In the genomic region with DNA sequence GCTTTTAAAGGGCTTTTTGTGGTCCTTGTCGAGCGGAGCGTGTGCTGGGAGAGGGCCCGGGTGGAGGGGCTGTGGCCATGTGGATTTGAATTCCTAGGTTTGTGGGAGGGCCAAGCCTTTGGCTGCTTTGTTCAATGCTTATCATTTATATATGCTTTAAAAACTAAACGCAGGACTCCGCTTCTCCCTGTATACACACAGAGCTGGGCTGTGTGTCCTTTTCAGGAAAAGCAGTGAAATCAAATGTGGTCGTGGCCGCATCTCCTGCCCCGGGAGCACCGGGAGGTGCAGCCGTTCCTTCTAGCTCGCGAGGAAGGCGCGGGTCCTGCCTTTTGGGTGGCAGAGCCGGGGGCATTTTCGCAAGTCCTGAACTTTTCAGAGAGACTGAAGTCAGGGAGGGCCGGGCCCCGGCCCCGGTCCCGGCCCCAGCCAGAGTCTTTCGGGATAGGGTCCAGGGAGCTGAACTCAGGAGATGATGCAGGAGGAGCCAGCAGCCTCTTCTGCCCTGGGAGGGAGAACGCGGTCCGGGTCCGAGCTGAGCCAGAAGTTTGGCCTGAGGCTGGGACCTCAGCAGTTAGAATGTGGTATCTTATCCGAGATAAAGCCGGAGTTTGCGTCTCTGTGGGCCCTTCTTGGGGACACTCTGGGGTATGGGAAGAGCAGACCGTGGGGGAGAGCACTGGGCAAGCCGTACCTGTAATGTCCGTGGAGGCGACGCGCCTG, we compare ENCODE assay signal across 8 cellular contexts.
A peak's percentile ranks its signal among the peaks of the same experiment; 100 is the strongest.
DNase-seq lines count a peak whose midpoint lies in the region; ATAC-seq and TF ChIP-seq lines count a peak whose summit lies in the region.

No MANE protein-coding gene starts in this region.

- intact Hi-C loops in mammary epithelial cell (cut with micrococcal nuclease) (no loop called here), stomach (cut with DNase I; ENCODE audit: low total_unique reads) (no loop called here)

- CTCF ChIA-PET in mammary epithelial cell (lab: Charles Lee; ENCODE audit: low non-redundant PET) = no interaction called here

- peaks cover 50% of the 10 kb centered on the region for H3K79me2 ChIP-seq in mammary epithelial cell (ENCODE audit: insufficient read depth, low read length)

- 0% methylated on average over 19 of the region's 35 CpGs for WGBS in mammary epithelial cell (ENCODE audit: low coverage, missing lambda C conversion rate)
- WGBS in stomach, 5 donors = 1 to 4% (median 2%) methylated on average over 22 to 35 of the region's 35 CpGs

- peak overlapping the region; percentile 69 for H2AFZ ChIP-seq in mammary epithelial cell (ENCODE audit: low read depth, low read length)

- H3K36me3 ChIP-seq in mammary epithelial cell (ENCODE audit: insufficient read depth, low read length) (no peaks in the 10 kb centered on the region), stomach (no peaks in the 10 kb centered on the region)

- H3K4me1 ChIP-seq in mammary epithelial cell (ENCODE audit: insufficient read depth, low read length) = peaks cover 20% of the 10 kb centered on the region
- peaks cover 16 to 43% (median 35%) of the 10 kb centered on the region in 4 donors for H3K4me1 ChIP-seq in stomach

- no peak for TF ChIP-seq POLR2A in stomach (IDR thresholded peaks at IDR 0.05)

- peak overlapping the region; percentile 77 for H3K9ac ChIP-seq in mammary epithelial cell (ENCODE audit: insufficient read depth, low read length)

- H3K27ac ChIP-seq in mammary epithelial cell (ENCODE audit: insufficient read depth, low read depth, low read length) = peak overlapping the region; percentile 71
- H3K27ac ChIP-seq in stomach = peak overlapping the region; percentile 74 to 88 (median 77)

- H3K9me3 ChIP-seq in mammary epithelial cell (replicated peaks; ENCODE audit: insufficient read depth, low read length) (no peaks in the 10 kb centered on the region), stomach (no peaks in the 10 kb centered on the region)

- DNase-seq in activated T-cell treated with anti-CD3 and anti-CD28 coated beads, Interleukin-2, amount 50 U/mL, for 1 hour = peak; percentile 20
- DNase-seq in activated T-cell treated with anti-CD3 and anti-CD28 coated beads for 4 hours (no peak), SHP77 treated with DMSO at 0.1 percent for 48 hours (lab: John Stamatoyannopoulos, UW) (peak; percentile 44), mammary epithelial cell (peak; percentile 24), left kidney (ENCODE audit: low read depth, low spot score) (peak; percentile 67), stomach (no peak)
- DNase-seq in effector CD8-positive, alpha-beta T cell (lab: John Stamatoyannopoulos, UW) = no peak

- TF ChIP-seq CTCF in mammary epithelial cell (conservative IDR thresholded peaks at IDR 0.05 in 1 of 2, IDR thresholded peaks at IDR 0.05 in 1 of 2; ENCODE audit: extremely low read depth in 1 of 2, insufficient read depth in 1 of 2, low read depth in 1 of 2, low read length in 2 of 2) = no peak
- no peak for TF ChIP-seq CTCF in stomach (IDR thresholded peaks at IDR 0.05)

- H3K27me3 ChIP-seq in mammary epithelial cell (ENCODE audit: insufficient read depth, low read length) = no peaks in the 10 kb centered on the region
- H3K27me3 ChIP-seq in stomach = peaks cover 0 to 37% (median 25%) of the 10 kb centered on the region in 3 donors

- peaks cover 4% of the 10 kb centered on the region for H4K20me1 ChIP-seq in mammary epithelial cell (ENCODE audit: insufficient read depth, low read length)

- ATAC-seq in HG03045 (IDR thresholded peaks at IDR 0.05; ENCODE audit: unreplicated experiment) = peak; percentile 21

- BruUV-seq in mammary epithelial cell (replicated peaks; lab: Mats Ljungman, UMichigan) = no TSS peak

- H3K4me2 ChIP-seq in mammary epithelial cell (ENCODE audit: insufficient read depth, low read depth, low read length) = peak overlapping the region; percentile 71

- H3K4me3 ChIP-seq in mammary epithelial cell (replicated peaks in 1 of 3; ENCODE audit: insufficient read depth in 1 of 3, low read depth in 2 of 3, low read length in 3 of 3) (peak overlapping the region; percentile 69 to 98 (median 79)), stomach (peak overlapping the region; percentile 66 to 74 (median 70))

- in situ Hi-C loops in mammary epithelial cell (cut with MboI; ENCODE audit: low sequenced_read_pairs in 2 of 2) = no loop called here

- TF ChIP-seq EP300 in stomach (IDR thresholded peaks at IDR 0.05) = no peak

- dilution Hi-C loops in mammary epithelial cell (cut with HindIII; ENCODE audit: low sequenced_read_pairs) = no loop called here

Comparison
In these comparisons a context has a peak if more than half of its experiments do, and no peak if none do; other contexts are left out.
1. DNase-seq: peak in activated T-cell treated with anti-CD3 and anti-CD28 coated beads, Interleukin-2, amount 50 U/mL, for 1 hour (single experiment), SHP77 treated with DMSO at 0.1 percent for 48 hours (single experiment), mammary epithelial cell (single experiment) and left kidney (single experiment); none in activated T-cell treated with anti-CD3 and anti-CD28 coated beads for 4 hours (single experiment), stomach (single experiment) and effector CD8-positive, alpha-beta T cell (single experiment).